In genomic region chr1:237492359-237492758, GRCh38 we compare ENCODE assay signal across 15 cellular contexts.
A peak's percentile ranks its signal among the peaks of the same experiment; 100 is the strongest.
DNase-seq lines count a peak whose midpoint lies in the region; ATAC-seq and TF ChIP-seq lines count a peak whose summit lies in the region.
"Had no signal": no experiment of that assay in that cellular context is flagged by ENCODE, and none has a peak within 500 bp of the region (broad histone marks: within the 10 kb centered on the region; RNA-seq: fewer than 3 reads in every experiment).

No MANE protein-coding gene starts in this region.

- CTCF ChIA-PET in SK-N-SH (lab: Yijun Ruan, JAX): interaction anchor here (0.9 to 1.2 kb wide), 2 partner anchors 13 to 21 kb away, joined by 3 read pairs; no protein-coding TSS in a partner anchor
- CTCF ChIA-PET in OCI-LY7 (lab: Charles Lee; ENCODE audit: unreplicated experiment): no interaction called here

- no peak overlapping the region for H3K27ac Mint-ChIP-seq in nephron progenitor cell
- no peak overlapping the region for H3K27ac Mint-ChIP-seq in mesothelial cell of epicardium
- H3K27ac Mint-ChIP-seq: activated naive CD4-positive, alpha-beta T cell treated with anti-CD3 and anti-CD28 coated beads, Interleukin-2, amount 10 ng/mL, durations not matched to agents 7 days and 5 days had no signal

- H3K36me3 Mint-ChIP-seq in nephron progenitor cell (ENCODE audit: low read depth) (no peaks in the 10 kb centered on the region), mesothelial cell of epicardium (no peaks in the 10 kb centered on the region)
- H3K36me3 Mint-ChIP-seq: activated naive CD4-positive, alpha-beta T cell treated with anti-CD3 and anti-CD28 coated beads, Interleukin-2, amount 10 ng/mL, durations not matched to agents 7 days and 5 days had no signal

- H3K4me2 ChIP-seq in SK-N-SH (no peak overlapping the region), OCI-LY7 (ENCODE audit: low read length) (no peak overlapping the region)

- POLR2A ChIA-PET in SK-N-SH (lab: Yijun Ruan, JAX): no interaction called here
- POLR2A ChIA-PET in OCI-LY7 (lab: Charles Lee): no interaction called here

- peaks cover 4% of the 10 kb centered on the region for H3K27me3 Mint-ChIP-seq in nephron progenitor cell (ENCODE audit: low read depth, poor library complexity)
- no peaks in the 10 kb centered on the region for H3K27me3 Mint-ChIP-seq in mesothelial cell of epicardium (ENCODE audit: low read depth)

- H3K79me2 ChIP-seq in SK-N-SH (ENCODE audit: insufficient read depth) (no peaks in the 10 kb centered on the region), OCI-LY7 (ENCODE audit: insufficient read depth, low read depth, low read length) (no peaks in the 10 kb centered on the region)

- H3K9me3 Mint-ChIP-seq in nephron progenitor cell (no peaks in the 10 kb centered on the region), mesothelial cell of epicardium (no peaks in the 10 kb centered on the region)
- H3K9me3 Mint-ChIP-seq: activated naive CD4-positive, alpha-beta T cell treated with anti-CD3 and anti-CD28 coated beads, Interleukin-2, amount 10 ng/mL, durations not matched to agents 7 days and 5 days had no signal

- intact Hi-C loops in OCI-LY7 (cut with micrococcal nuclease; ENCODE audit: unreplicated experiment): no loop called here

- TF ChIP-seq RAD21 in SK-N-SH (IDR thresholded peaks at IDR 0.05; ENCODE audit: low read length): 0 out of 2 replicates have a peak, but pooled peaks have one; percentile 10

- peak; percentile 7 for DNase-seq in SK-N-SH
- no peak for DNase-seq in OCI-LY7 (ENCODE audit: low spot score)
- no peak for DNase-seq in nephron progenitor cell
- DNase-seq in NCI-H446 treated with DMSO at 0.1 percent for 48 hours (lab: John Stamatoyannopoulos, UW): no peak
- no peak for DNase-seq in NCI-H226
- DNase-seq in mesothelial cell of epicardium (ENCODE audit: low spot score in 2 of 2, unreplicated experiment in 2 of 2): no peak
- DNase-seq: activated naive CD4-positive, alpha-beta T cell treated with anti-CD3 and anti-CD28 coated beads, Interleukin-2, amount 10 ng/mL, durations not matched to agents 7 days and 5 days; central memory CD4-positive, alpha-beta T cell; erythroblast; hypothalamus; mammary epithelial cell; NCI-H1417 treated with DMSO at 0.1 percent for 48 hours; upper lobe of right lung had no signal

- no peak overlapping the region for H3K4me3 ChIP-seq in SK-N-SH (ENCODE audit: low read depth in 2 of 2, low read length in 1 of 2)
- H3K4me3 ChIP-seq in OCI-LY7 (ENCODE audit: low read depth, low read length, poor library complexity, severe bottlenecking): no peak overlapping the region
- H3K4me3 ChIP-seq: upper lobe of right lung had no signal

- H3K4me3 Mint-ChIP-seq in nephron progenitor cell: no peak overlapping the region
- no peak overlapping the region for H3K4me3 Mint-ChIP-seq in mesothelial cell of epicardium
- H3K4me3 Mint-ChIP-seq: activated naive CD4-positive, alpha-beta T cell treated with anti-CD3 and anti-CD28 coated beads, Interleukin-2, amount 10 ng/mL, durations not matched to agents 7 days and 5 days had no signal

- no peak overlapping the region for H3K9ac ChIP-seq in SK-N-SH

- H3K4me1 ChIP-seq in SK-N-SH (ENCODE audit: control insufficient read depth in 1 of 2, insufficient read depth in 2 of 2, low read depth in 1 of 2, low read length in 1 of 2): no peaks in the 10 kb centered on the region
- H3K4me1 ChIP-seq in OCI-LY7 (ENCODE audit: insufficient read depth, low read length, poor library complexity, severe bottlenecking): no peaks in the 10 kb centered on the region
- H3K4me1 ChIP-seq: upper lobe of right lung had no signal

- H3K4me1 Mint-ChIP-seq in nephron progenitor cell (no peaks in the 10 kb centered on the region), mesothelial cell of epicardium (no peaks in the 10 kb centered on the region)
- H3K4me1 Mint-ChIP-seq: activated naive CD4-positive, alpha-beta T cell treated with anti-CD3 and anti-CD28 coated beads, Interleukin-2, amount 10 ng/mL, durations not matched to agents 7 days and 5 days had no signal

- no peak for TF ChIP-seq CTCF in SK-N-SH (IDR thresholded peaks at IDR 0.05)
- TF ChIP-seq CTCF in OCI-LY7 (conservative IDR thresholded peaks at IDR 0.05; ENCODE audit: low read length): 0 out of 2 replicates have a peak, but pooled peaks have one; percentile 25
- TF ChIP-seq CTCF in nephron progenitor cell (IDR thresholded peaks at IDR 0.05): peak; percentile 17
- no peak for TF ChIP-seq CTCF in mesothelial cell of epicardium (IDR thresholded peaks at IDR 0.05; ENCODE audit: unreplicated experiment)

- H4K20me1 ChIP-seq in SK-N-SH (ENCODE audit: insufficient read depth) (no peaks in the 10 kb centered on the region), OCI-LY7 (ENCODE audit: insufficient read depth, low read length) (no peaks in the 10 kb centered on the region)

- TF ChIP-seq EP300 in SK-N-SH (IDR thresholded peaks at IDR 0.05; ENCODE audit: borderline replicate concordance in 1 of 2, low read depth in 1 of 2, low read length in 1 of 2): no peak

- BruUV-seq in OCI-LY7 (replicated peaks; lab: Mats Ljungman, UMichigan): no TSS peak

- ATAC-seq in SK-N-SH treated with all-trans-retinoic acid at 6 μM for 48 hours (no peak), HG02642 (IDR thresholded peaks at IDR 0.05; ENCODE audit: poor library complexity, unreplicated experiment) (peak; percentile 48)
- ATAC-seq: upper lobe of right lung had no signal

- no peaks in the 10 kb centered on the region for H3F3A ChIP-seq in SK-N-SH (replicated peaks; ENCODE audit: insufficient read depth)

- H3K36me3 ChIP-seq in SK-N-SH (replicated peaks in 1 of 2; ENCODE audit: control insufficient read depth in 1 of 2, insufficient read depth in 2 of 2, low read length in 1 of 2) (no peaks in the 10 kb centered on the region), OCI-LY7 (ENCODE audit: insufficient read depth, low read length) (no peaks in the 10 kb centered on the region)
- H3K36me3 ChIP-seq: upper lobe of right lung had no signal

- H3K9me2 ChIP-seq in SK-N-SH: no peaks in the 10 kb centered on the region
- H3K9me2 ChIP-seq in OCI-LY7 (ENCODE audit: insufficient read depth, low read length): no peaks in the 10 kb centered on the region

- no peak overlapping the region for H2AFZ ChIP-seq in SK-N-SH (ENCODE audit: low read depth)
- H2AFZ ChIP-seq in OCI-LY7 (ENCODE audit: low read length): no peak overlapping the region

- no peaks in the 10 kb centered on the region for H3K27me3 ChIP-seq in SK-N-SH (ENCODE audit: insufficient read depth)
- H3K27me3 ChIP-seq: upper lobe of right lung had no signal

- H3K9me3 ChIP-seq in SK-N-SH: no peaks in the 10 kb centered on the region; the same call in 1 of the 2 replicates
- H3K9me3 ChIP-seq in OCI-LY7 (ENCODE audit: low read length): no peaks in the 10 kb centered on the region
- H3K9me3 ChIP-seq: upper lobe of right lung had no signal

- H3K27ac ChIP-seq in SK-N-SH (ENCODE audit: low read depth in 2 of 2, low read length in 1 of 2): no peak overlapping the region
- H3K27ac ChIP-seq in OCI-LY7 (ENCODE audit: low read depth, low read length, poor library complexity, severe bottlenecking): no peak overlapping the region
- H3K27ac ChIP-seq: upper lobe of right lung had no signal

- WGBS in SK-N-SH (ENCODE audit: low lambda C conversion rate): 0% methylated on average over 1 of the region's 1 CpG

TF ChIP-seq in SK-N-SH, 30 proteins besides CTCF, POLR2A, EP300 and RAD21 (continues in another document):
- TF ChIP-seq YY1 (IDR thresholded peaks at IDR 0.05; ENCODE audit: low read depth) (no peak), POLR2AphosphoS5 (IDR thresholded peaks at IDR 0.05; ENCODE audit: low read depth, low read length) (no peak), JUND (IDR thresholded peaks at IDR 0.05) (no peak), GABPA (IDR thresholded peaks at IDR 0.05; ENCODE audit: low read depth) (no peak), TAF1 (IDR thresholded peaks at IDR 0.05; ENCODE audit: borderline replicate concordance, low read depth, low read length) (no peak), NFIC (IDR thresholded peaks at IDR 0.05; ENCODE audit: borderline replicate concordance) (no peak), TCF12 (IDR thresholded peaks at IDR 0.05) (no peak), IRF3 (IDR thresholded peaks at IDR 0.05; ENCODE audit: low read depth, low read length) (no peak), SMC3 (IDR thresholded peaks at IDR 0.05; ENCODE audit: low read depth, low read length) (no peak)

TF ChIP-seq in SK-N-SH treated with all-trans-retinoic acid at 6 μM for 48 hours, 23 proteins besides CTCF, POLR2A, EP300 and RAD21:
- no peak for TF ChIP-seq PPARA (CRISPR knock-in tag; IDR thresholded peaks at IDR 0.05; ENCODE audit: borderline replicate concordance)
- no peak for TF ChIP-seq RARB (CRISPR knock-in tag; IDR thresholded peaks at IDR 0.05)
- no peak for TF ChIP-seq ESRRG (CRISPR knock-in tag; IDR thresholded peaks at IDR 0.05)
- TF ChIP-seq TSHZ2 (CRISPR knock-in tag; IDR thresholded peaks at IDR 0.05): no peak

Comparison
In these comparisons a context has a peak if more than half of its experiments do, and no peak if none do; other contexts are left out.
1. CTCF ChIP-seq: peak in OCI-LY7 (single experiment) and nephron progenitor cell (single experiment); none in SK-N-SH (single experiment) and mesothelial cell of epicardium (single experiment).